ENCODE assay signal across 17 cellular contexts in the genomic region with DNA sequence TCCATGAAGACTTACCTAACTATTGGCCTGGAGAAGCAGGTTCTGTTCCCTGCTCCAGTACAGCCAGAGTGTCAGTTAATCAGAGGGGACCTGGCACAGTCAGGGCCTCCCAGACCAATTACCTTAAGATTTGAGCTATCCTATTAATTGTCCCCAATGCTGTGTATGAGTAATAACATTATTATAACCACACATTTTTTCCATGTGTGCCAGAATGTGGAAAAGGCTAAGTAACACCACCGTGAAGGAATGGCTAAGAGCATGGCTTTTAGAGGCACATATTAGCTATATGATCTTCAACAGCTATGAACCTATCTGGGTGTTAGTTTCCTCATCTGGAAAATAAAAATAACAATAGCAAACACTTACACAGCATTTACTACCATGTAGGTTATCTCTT.
A peak's percentile ranks its signal among the peaks of the same experiment; 100 is the strongest.
DNase-seq lines count a peak whose midpoint lies in the region; ATAC-seq lines count a peak whose summit lies in the region.
"Had no signal": no experiment of that assay in that cellular context is flagged by ENCODE, and none has a peak within 500 bp of the region (broad histone marks: within the 10 kb centered on the region; RNA-seq: fewer than 3 reads in every experiment).

No MANE protein-coding gene starts in this region.

- no peak overlapping the region for H4K8ac ChIP-seq in mesenchymal stem cell (ENCODE audit: low read length)

- ATAC-seq in activated CD4-positive, alpha-beta T cell treated with anti-CD3 and anti-CD28 coated beads for 36 hours = no peak
- no peak for ATAC-seq in T-helper 17 cell
- no peak for ATAC-seq in stimulated activated naive CD8-positive, alpha-beta T cell treated with anti-CD3 and anti-CD28 coated beads, Interleukin-15, amount 100 ng/mL, for 72 hours
- ATAC-seq: CD8-positive, alpha-beta T cell; GM23338 had no signal

- no peaks in the 10 kb centered on the region for H3K36me3 Mint-ChIP-seq in activated CD4-positive, alpha-beta T cell treated with anti-CD3 and anti-CD28 coated beads for 36 hours (ENCODE audit: low read depth)
- H3K36me3 Mint-ChIP-seq in T-helper 17 cell (ENCODE audit: low read depth) = no peaks in the 10 kb centered on the region
- H3K36me3 Mint-ChIP-seq: CD8-positive, alpha-beta T cell had no signal

- H3K18ac ChIP-seq in mesenchymal stem cell (ENCODE audit: low read depth in 1 of 2, low read length in 2 of 2) = no peak overlapping the region

- no peak overlapping the region for H3K27ac ChIP-seq in mesenchymal stem cell (ENCODE audit: low read length, poor library complexity, severe bottlenecking)
- H3K27ac ChIP-seq: 22Rv1; A549; BLaER1 treated with 17β-estradiol and CSF1 and Interleukin-3, amounts not matched to agents 10 nM and 100 nM had no signal

- no peak overlapping the region for H3K4me3 ChIP-seq in mesenchymal stem cell (ENCODE audit: insufficient read depth in 1 of 2, low read depth in 1 of 2, low read length in 2 of 2)
- H3K4me3 ChIP-seq: A549; BLaER1 treated with 17β-estradiol and CSF1 and Interleukin-3, amounts not matched to agents 10 nM and 100 nM; GM23338 had no signal

- H3K9me3 ChIP-seq in T-helper 17 cell (ENCODE audit: control insufficient read depth, low read length, poor library complexity, severe bottlenecking) = no peaks in the 10 kb centered on the region
- H3K9me3 ChIP-seq in mesenchymal stem cell (ENCODE audit: control insufficient read depth, low read length) = no peaks in the 10 kb centered on the region
- H3K9me3 ChIP-seq: A549 had no signal

- H3K79me1 ChIP-seq in mesenchymal stem cell (replicated peaks; ENCODE audit: low read length, poor library complexity, severe bottlenecking) = no peaks in the 10 kb centered on the region

- H3K27me3 ChIP-seq in mesenchymal stem cell (ENCODE audit: control insufficient read depth in 1 of 2, insufficient read depth in 1 of 2, low read length in 2 of 2) = no peaks in the 10 kb centered on the region
- H3K27me3 ChIP-seq: BLaER1 treated with 17β-estradiol and CSF1 and Interleukin-3, amounts not matched to agents 10 nM and 100 nM had no signal

- peaks cover 3% of the 10 kb centered on the region for H3K9me3 Mint-ChIP-seq in activated CD4-positive, alpha-beta T cell treated with anti-CD3 and anti-CD28 coated beads for 36 hours (ENCODE audit: low read depth)
- peaks cover 0 to 4% of the 10 kb centered on the region in 2 donors for H3K9me3 Mint-ChIP-seq in stimulated activated naive CD8-positive, alpha-beta T cell treated with anti-CD3 and anti-CD28 coated beads, Interleukin-15, amount 100 ng/mL, for 72 hours
- H3K9me3 Mint-ChIP-seq: CD8-positive, alpha-beta T cell; GM23338 had no signal

- peak overlapping the region; percentile 78 for H2AK5ac ChIP-seq in mesenchymal stem cell (ENCODE audit: low read length, severe bottlenecking)

- no peaks in the 10 kb centered on the region for H3K36me3 ChIP-seq in mesenchymal stem cell (ENCODE audit: control insufficient read depth in 1 of 2, insufficient read depth in 2 of 2, low read depth in 1 of 2, low read length in 2 of 2)
- H3K36me3 ChIP-seq: BLaER1 treated with 17β-estradiol and CSF1 and Interleukin-3, amounts not matched to agents 10 nM and 100 nM had no signal

- no peak overlapping the region for H3K14ac ChIP-seq in mesenchymal stem cell (ENCODE audit: low read length in 2 of 2)

- H3K4ac ChIP-seq in mesenchymal stem cell (ENCODE audit: low read depth in 1 of 2, low read length in 2 of 2) = no peak overlapping the region

- peaks cover 35% of the 10 kb centered on the region for H3K4me1 Mint-ChIP-seq in activated CD4-positive, alpha-beta T cell treated with anti-CD3 and anti-CD28 coated beads for 36 hours
- peaks cover 9% of the 10 kb centered on the region for H3K4me1 Mint-ChIP-seq in T-helper 17 cell
- H3K4me1 Mint-ChIP-seq in stimulated activated naive CD8-positive, alpha-beta T cell treated with anti-CD3 and anti-CD28 coated beads, Interleukin-15, amount 100 ng/mL, for 72 hours = peaks cover 40% of the 10 kb centered on the region

- CTCF ChIA-PET in activated CD4-positive, alpha-beta T cell treated with anti-CD3 and anti-CD28 coated beads for 36 hours (lab: Charles Lee) = interaction anchor here (0.6 to 0.8 kb wide), 3 partner anchors 11 to 143 kb away, joined by 3 read pairs; no protein-coding TSS in a partner anchor

- H3K9ac ChIP-seq in mesenchymal stem cell (ENCODE audit: low read length) = no peak overlapping the region
- H3K9ac ChIP-seq: BLaER1 treated with 17β-estradiol and CSF1 and Interleukin-3, amounts not matched to agents 10 nM and 100 nM had no signal

- peak overlapping the region; percentile 45 for H3K27ac Mint-ChIP-seq in activated CD4-positive, alpha-beta T cell treated with anti-CD3 and anti-CD28 coated beads for 36 hours
- H3K27ac Mint-ChIP-seq in T-helper 17 cell = peak overlapping the region; percentile 54
- H3K27ac Mint-ChIP-seq in stimulated activated naive CD8-positive, alpha-beta T cell treated with anti-CD3 and anti-CD28 coated beads, Interleukin-15, amount 100 ng/mL, for 72 hours = no peak overlapping the region
- H3K27ac Mint-ChIP-seq: B cell; CD8-positive, alpha-beta T cell; GM23338 had no signal

- POLR2A ChIA-PET in activated CD4-positive, alpha-beta T cell treated with anti-CD3 and anti-CD28 coated beads for 36 hours (lab: Charles Lee) = no interaction called here

- no CpG with 5 or more reads among the region's 1 CpG for WGBS in mesenchymal stem cell

- intact Hi-C loops in activated CD4-positive, alpha-beta T cell treated with anti-CD3 and anti-CD28 coated beads for 36 hours (cut with DNase I, micrococcal nuclease) = loop anchor here (2.0 to 5.0 kb wide), 2 partner anchors 113 to 141 kb away; partner anchors contain the start of gene RAP1B (in 1 of the 2)

- H3K4me1 ChIP-seq in mesenchymal stem cell (ENCODE audit: control insufficient read depth, insufficient read depth, low read depth, low read length) = peaks cover 2% of the 10 kb centered on the region

- H3K4me2 ChIP-seq in mesenchymal stem cell (ENCODE audit: low read length, poor library complexity, severe bottlenecking) = no peak overlapping the region
- H3K4me2 ChIP-seq: A549; BLaER1 treated with 17β-estradiol and CSF1 and Interleukin-3, amounts not matched to agents 10 nM and 100 nM; GM23338 had no signal

- no peak for DNase-seq in activated CD4-positive, alpha-beta T cell treated with anti-CD3 and anti-CD28 coated beads for 36 hours
- DNase-seq in activated CD4-positive, alpha-beta T cell treated with anti-CD3 and anti-CD28 coated beads for 1 hour = no peak
- DNase-seq in EH (ENCODE audit: low read depth) (peak; percentile 61), T-helper 17 cell (no peak), mesenchymal stem cell (no peak), SIG-M5 (lab: John Stamatoyannopoulos, UW) (no peak), LoVo (ENCODE audit: low spot score) (no peak)
- no peak for DNase-seq in stimulated activated naive CD8-positive, alpha-beta T cell treated with anti-CD3 and anti-CD28 coated beads, Interleukin-15, amount 100 ng/mL, for 72 hours
- DNase-seq: CD8-positive, alpha-beta T cell; COR-L47; GDM1; HCEC 1CT had no signal

- no peak overlapping the region for H2BK12ac ChIP-seq in mesenchymal stem cell (ENCODE audit: low read length in 2 of 2)

- no peak overlapping the region for H3K23ac ChIP-seq in mesenchymal stem cell (ENCODE audit: low read length in 2 of 2)

- no peak overlapping the region for H2BK120ac ChIP-seq in mesenchymal stem cell (ENCODE audit: low read depth, low read length)

- no peak overlapping the region for H3K4me3 Mint-ChIP-seq in activated CD4-positive, alpha-beta T cell treated with anti-CD3 and anti-CD28 coated beads for 36 hours
- H3K4me3 Mint-ChIP-seq in T-helper 17 cell = no peak overlapping the region
- H3K4me3 Mint-ChIP-seq in stimulated activated naive CD8-positive, alpha-beta T cell treated with anti-CD3 and anti-CD28 coated beads, Interleukin-15, amount 100 ng/mL, for 72 hours = no peak overlapping the region
- H3K4me3 Mint-ChIP-seq: B cell; CD8-positive, alpha-beta T cell; GM23338 had no signal

- H2BK5ac ChIP-seq in mesenchymal stem cell (ENCODE audit: low read depth, low read length, poor library complexity, severe bottlenecking) = no peak overlapping the region

- no peak overlapping the region for H2AFZ ChIP-seq in mesenchymal stem cell (ENCODE audit: low read depth, low read length)
- H2AFZ ChIP-seq: GM23338 had no signal

- H4K91ac ChIP-seq in mesenchymal stem cell (ENCODE audit: low read length) = no peak overlapping the region

- H2BK15ac ChIP-seq in mesenchymal stem cell (ENCODE audit: low read depth, poor library complexity, severe bottlenecking) = no peak overlapping the region

- peaks cover 2% of the 10 kb centered on the region for H3K27me3 Mint-ChIP-seq in activated CD4-positive, alpha-beta T cell treated with anti-CD3 and anti-CD28 coated beads for 36 hours
- H3K27me3 Mint-ChIP-seq in T-helper 17 cell = no peaks in the 10 kb centered on the region
- no peaks in the 10 kb centered on the region for H3K27me3 Mint-ChIP-seq in stimulated activated naive CD8-positive, alpha-beta T cell treated with anti-CD3 and anti-CD28 coated beads, Interleukin-15, amount 100 ng/mL, for 72 hours

Comparison
In these comparisons a context has a peak if more than half of its experiments do, and no peak if none do; other contexts are left out.
1. H3K27ac Mint-ChIP-seq: peak in activated CD4-positive, alpha-beta T cell treated with anti-CD3 and anti-CD28 coated beads for 36 hours (single experiment) and T-helper 17 cell (single experiment); none in stimulated activated naive CD8-positive, alpha-beta T cell treated with anti-CD3 and anti-CD28 coated beads, Interleukin-15, amount 100 ng/mL, for 72 hours (0 of 2).